1 cellular context compared by ENCODE assay signal in the genomic region with DNA sequence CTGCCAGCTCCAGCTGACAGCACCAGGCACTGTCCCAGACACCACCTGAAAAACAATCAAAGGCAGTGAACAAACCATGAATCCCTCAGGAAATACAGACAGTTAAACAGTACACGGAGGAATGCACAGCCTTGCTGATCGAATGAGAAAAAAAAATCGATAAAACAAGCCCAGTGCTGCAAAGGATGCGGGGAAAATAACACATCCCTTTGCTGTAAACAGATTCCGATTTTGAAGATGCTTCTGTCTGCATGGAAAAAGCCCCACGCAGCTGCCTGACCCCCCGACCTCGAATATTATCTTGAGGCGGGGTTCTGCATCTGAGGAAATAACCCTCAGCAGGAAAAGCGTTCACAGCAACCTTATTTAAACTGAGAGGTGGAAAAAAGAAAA.
TF ChIP-seq lines count a peak whose summit lies in the region.

No MANE protein-coding gene starts in this region.

TF ChIP-seq in HepG2, 621 proteins besides CTCF, POLR2A, EP300 and RAD21 (continues in another document):
- TF ChIP-seq, protein P1, sequence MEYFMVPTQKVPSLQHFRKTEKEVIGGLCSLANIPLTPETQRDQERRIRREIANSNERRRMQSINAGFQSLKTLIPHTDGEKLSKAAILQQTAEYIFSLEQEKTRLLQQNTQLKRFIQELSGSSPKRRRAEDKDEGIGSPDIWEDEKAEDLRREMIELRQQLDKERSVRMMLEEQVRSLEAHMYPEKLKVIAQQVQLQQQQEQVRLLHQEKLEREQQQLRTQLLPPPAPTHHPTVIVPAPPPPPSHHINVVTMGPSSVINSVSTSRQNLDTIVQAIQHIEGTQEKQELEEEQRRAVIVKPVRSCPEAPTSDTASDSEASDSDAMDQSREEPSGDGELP (IDR thresholded peaks at IDR 0.05; ENCODE audit: borderline replicate concordance, low read depth) = no peak
- TF ChIP-seq ZNF234 (CRISPR knock-in tag; conservative IDR thresholded peaks at IDR 0.05) = no peak
- no peak for TF ChIP-seq NFE2L2 (IDR thresholded peaks at IDR 0.05; ENCODE audit: low read length)
- TF ChIP-seq, protein P2, sequence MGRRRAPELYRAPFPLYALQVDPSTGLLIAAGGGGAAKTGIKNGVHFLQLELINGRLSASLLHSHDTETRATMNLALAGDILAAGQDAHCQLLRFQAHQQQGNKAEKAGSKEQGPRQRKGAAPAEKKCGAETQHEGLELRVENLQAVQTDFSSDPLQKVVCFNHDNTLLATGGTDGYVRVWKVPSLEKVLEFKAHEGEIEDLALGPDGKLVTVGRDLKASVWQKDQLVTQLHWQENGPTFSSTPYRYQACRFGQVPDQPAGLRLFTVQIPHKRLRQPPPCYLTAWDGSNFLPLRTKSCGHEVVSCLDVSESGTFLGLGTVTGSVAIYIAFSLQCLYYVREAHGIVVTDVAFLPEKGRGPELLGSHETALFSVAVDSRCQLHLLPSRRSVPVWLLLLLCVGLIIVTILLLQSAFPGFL (CRISPR knock-in tag; IDR thresholded peaks at IDR 0.05) = no peak
- no peak for TF ChIP-seq ZBTB7A (CRISPR knock-in tag; IDR thresholded peaks at IDR 0.05)
- TF ChIP-seq HDAC6 (IDR thresholded peaks at IDR 0.05; ENCODE audit: low read depth, low read length) = no peak
- no peak for TF ChIP-seq MEIS2 (CRISPR knock-in tag; IDR thresholded peaks at IDR 0.05)
- no peak for TF ChIP-seq TGIF2 (CRISPR knock-in tag; IDR thresholded peaks at IDR 0.05)
- TF ChIP-seq, protein P3, sequence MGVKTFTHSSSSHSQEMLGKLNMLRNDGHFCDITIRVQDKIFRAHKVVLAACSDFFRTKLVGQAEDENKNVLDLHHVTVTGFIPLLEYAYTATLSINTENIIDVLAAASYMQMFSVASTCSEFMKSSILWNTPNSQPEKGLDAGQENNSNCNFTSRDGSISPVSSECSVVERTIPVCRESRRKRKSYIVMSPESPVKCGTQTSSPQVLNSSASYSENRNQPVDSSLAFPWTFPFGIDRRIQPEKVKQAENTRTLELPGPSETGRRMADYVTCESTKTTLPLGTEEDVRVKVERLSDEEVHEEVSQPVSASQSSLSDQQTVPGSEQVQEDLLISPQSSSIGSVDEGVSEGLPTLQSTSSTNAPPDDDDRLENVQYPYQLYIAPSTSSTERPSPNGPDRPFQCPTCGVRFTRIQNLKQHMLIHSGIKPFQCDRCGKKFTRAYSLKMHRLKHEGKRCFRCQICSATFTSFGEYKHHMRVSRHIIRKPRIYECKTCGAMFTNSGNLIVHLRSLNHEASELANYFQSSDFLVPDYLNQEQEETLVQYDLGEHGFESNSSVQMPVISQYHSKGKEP (CRISPR knock-in tag; IDR thresholded peaks at IDR 0.05) = no peak
- TF ChIP-seq, protein P4, sequence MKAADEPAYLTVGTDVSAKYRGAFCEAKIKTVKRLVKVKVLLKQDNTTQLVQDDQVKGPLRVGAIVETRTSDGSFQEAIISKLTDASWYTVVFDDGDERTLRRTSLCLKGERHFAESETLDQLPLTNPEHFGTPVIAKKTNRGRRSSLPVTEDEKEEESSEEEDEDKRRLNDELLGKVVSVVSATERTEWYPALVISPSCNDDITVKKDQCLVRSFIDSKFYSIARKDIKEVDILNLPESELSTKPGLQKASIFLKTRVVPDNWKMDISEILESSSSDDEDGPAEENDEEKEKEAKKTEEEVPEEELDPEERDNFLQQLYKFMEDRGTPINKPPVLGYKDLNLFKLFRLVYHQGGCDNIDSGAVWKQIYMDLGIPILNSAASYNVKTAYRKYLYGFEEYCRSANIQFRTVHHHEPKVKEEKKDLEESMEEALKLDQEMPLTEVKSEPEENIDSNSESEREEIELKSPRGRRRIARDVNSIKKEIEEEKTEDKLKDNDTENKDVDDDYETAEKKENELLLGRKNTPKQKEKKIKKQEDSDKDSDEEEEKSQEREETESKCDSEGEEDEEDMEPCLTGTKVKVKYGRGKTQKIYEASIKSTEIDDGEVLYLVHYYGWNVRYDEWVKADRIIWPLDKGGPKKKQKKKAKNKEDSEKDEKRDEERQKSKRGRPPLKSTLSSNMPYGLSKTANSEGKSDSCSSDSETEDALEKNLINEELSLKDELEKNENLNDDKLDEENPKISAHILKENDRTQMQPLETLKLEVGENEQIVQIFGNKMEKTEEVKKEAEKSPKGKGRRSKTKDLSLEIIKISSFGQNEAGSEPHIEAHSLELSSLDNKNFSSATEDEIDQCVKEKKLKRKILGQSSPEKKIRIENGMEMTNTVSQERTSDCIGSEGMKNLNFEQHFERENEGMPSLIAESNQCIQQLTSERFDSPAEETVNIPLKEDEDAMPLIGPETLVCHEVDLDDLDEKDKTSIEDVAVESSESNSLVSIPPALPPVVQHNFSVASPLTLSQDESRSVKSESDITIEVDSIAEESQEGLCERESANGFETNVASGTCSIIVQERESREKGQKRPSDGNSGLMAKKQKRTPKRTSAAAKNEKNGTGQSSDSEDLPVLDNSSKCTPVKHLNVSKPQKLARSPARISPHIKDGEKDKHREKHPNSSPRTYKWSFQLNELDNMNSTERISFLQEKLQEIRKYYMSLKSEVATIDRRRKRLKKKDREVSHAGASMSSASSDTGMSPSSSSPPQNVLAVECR (CRISPR knock-in tag; IDR thresholded peaks at IDR 0.05; ENCODE audit: borderline replicate concordance) = no peak
- no peak for TF ChIP-seq ZNF367 (CRISPR knock-in tag; IDR thresholded peaks at IDR 0.05; ENCODE audit: borderline replicate concordance)
- no peak for TF ChIP-seq FOSL1 (CRISPR knock-in tag; IDR thresholded peaks at IDR 0.05; ENCODE audit: borderline replicate concordance)
- no peak for TF ChIP-seq PHF8 (CRISPR knock-in tag; IDR thresholded peaks at IDR 0.05)
- TF ChIP-seq PHF20 (CRISPR knock-in tag; IDR thresholded peaks at IDR 0.05) = no peak
- peak; percentile 57; the same call in 1 of the 2 replicates for TF ChIP-seq ONECUT2 (CRISPR knock-in tag; IDR thresholded peaks at IDR 0.05)
- no peak for TF ChIP-seq CC2D1A (CRISPR knock-in tag; IDR thresholded peaks at IDR 0.05)
- TF ChIP-seq, protein P5, sequence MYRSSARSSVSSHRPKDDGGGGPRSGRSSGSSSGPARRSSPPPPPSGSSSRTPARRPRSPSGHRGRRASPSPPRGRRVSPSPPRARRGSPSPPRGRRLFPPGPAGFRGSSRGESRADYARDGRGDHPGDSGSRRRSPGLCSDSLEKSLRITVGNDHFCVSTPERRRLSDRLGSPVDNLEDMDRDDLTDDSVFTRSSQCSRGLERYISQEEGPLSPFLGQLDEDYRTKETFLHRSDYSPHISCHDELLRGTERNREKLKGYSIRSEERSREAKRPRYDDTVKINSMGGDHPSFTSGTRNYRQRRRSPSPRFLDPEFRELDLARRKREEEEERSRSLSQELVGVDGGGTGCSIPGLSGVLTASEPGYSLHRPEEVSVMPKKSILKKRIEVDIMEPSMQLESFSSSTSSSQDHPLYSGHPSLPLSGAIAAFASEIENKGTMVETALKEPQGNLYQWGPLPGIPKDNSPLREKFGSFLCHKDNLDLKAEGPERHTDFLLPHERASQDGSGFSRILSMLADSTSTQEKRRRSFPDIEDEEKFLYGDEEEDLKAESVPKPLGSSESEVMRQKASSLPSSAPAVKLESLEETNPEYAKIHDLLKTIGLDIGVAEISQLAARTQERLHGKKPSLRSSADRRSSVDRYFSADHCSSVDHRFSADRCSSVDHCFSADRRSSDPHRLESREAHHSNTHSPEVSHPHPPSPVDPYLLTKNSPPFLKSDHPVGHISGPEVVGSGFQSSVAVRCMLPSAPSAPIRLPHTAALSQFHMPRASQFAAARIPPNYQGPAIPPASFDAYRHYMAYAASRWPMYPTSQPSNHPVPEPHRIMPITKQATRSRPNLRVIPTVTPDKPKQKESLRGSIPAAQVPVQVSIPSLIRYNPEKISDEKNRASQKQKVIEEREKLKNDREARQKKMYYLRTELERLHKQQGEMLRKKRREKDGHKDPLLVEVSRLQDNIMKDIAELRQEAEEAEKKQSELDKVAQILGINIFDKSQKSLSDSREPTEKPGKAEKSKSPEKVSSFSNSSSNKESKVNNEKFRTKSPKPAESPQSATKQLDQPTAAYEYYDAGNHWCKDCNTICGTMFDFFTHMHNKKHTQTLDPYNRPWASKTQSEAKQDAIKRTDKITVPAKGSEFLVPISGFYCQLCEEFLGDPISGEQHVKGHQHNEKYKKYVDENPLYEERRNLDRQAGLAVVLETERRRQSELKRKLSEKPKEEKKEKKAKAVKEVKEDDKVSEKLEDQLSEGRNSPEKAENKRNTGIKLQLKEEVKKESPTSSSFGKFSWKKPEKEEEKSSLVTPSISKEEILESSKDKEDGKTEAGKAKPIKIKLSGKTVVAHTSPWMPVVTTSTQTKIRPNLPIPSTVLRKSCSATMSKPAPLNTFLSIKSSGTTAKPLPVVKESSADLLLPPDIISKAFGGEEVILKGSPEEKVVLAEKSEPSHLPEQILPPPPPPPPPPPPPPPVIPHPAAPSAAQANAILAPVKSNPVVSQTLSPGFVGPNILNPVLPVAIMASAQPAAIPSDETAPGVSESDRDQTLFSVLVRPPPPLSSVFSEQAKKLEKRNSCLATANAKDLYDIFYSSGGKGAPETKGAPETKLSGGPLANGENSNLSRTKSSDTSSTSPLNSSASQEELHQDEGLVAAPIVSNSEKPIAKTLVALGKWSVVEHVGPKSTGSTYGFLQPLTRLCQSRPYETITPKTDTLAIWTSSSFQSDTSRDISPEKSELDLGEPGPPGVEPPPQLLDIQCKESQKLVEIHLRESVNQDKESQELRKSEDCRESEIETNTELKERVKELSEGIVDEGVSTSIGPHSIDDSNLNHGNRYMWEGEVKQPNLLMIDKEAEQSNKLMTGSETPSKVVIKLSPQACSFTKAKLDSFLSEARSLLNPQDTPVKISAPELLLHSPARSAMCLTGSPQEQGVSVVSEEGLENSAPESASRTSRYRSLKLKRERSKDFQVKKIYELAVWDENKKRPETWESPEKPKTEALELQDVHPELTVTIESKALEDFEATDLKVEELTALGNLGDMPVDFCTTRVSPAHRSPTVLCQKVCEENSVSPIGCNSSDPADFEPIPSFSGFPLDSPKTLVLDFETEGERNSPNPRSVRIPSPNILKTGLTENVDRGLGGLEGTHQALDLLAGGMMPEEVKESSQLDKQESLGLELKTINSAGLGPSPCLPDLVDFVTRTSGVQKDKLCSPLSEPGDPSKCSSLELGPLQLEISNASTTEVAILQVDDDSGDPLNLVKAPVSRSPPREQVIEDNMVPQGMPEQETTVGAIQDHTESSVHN (CRISPR knock-in tag; IDR thresholded peaks at IDR 0.05) = no peak
- no peak for TF ChIP-seq EZH2 (conservative IDR thresholded peaks at IDR 0.05; ENCODE audit: low read depth, low read length)
- TF ChIP-seq KLF12 (CRISPR knock-in tag; IDR thresholded peaks at IDR 0.05; ENCODE audit: borderline replicate concordance) = no peak
- TF ChIP-seq, protein P6, sequence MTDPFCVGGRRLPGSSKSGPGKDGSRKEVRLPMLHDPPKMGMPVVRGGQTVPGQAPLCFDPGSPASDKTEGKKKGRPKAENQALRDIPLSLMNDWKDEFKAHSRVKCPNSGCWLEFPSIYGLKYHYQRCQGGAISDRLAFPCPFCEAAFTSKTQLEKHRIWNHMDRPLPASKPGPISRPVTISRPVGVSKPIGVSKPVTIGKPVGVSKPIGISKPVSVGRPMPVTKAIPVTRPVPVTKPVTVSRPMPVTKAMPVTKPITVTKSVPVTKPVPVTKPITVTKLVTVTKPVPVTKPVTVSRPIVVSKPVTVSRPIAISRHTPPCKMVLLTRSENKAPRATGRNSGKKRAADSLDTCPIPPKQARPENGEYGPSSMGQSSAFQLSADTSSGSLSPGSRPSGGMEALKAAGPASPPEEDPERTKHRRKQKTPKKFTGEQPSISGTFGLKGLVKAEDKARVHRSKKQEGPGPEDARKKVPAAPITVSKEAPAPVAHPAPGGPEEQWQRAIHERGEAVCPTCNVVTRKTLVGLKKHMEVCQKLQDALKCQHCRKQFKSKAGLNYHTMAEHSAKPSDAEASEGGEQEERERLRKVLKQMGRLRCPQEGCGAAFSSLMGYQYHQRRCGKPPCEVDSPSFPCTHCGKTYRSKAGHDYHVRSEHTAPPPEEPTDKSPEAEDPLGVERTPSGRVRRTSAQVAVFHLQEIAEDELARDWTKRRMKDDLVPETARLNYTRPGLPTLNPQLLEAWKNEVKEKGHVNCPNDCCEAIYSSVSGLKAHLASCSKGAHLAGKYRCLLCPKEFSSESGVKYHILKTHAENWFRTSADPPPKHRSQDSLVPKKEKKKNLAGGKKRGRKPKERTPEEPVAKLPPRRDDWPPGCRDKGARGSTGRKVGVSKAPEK (CRISPR knock-in tag; IDR thresholded peaks at IDR 0.05; ENCODE audit: borderline replicate concordance) = no peak
- TF ChIP-seq HNF4A (CRISPR knock-in tag; IDR thresholded peaks at IDR 0.05) = no peak
- TF ChIP-seq ZKSCAN5 (CRISPR knock-in tag; IDR thresholded peaks at IDR 0.05) = no peak
- TF ChIP-seq, protein P7, sequence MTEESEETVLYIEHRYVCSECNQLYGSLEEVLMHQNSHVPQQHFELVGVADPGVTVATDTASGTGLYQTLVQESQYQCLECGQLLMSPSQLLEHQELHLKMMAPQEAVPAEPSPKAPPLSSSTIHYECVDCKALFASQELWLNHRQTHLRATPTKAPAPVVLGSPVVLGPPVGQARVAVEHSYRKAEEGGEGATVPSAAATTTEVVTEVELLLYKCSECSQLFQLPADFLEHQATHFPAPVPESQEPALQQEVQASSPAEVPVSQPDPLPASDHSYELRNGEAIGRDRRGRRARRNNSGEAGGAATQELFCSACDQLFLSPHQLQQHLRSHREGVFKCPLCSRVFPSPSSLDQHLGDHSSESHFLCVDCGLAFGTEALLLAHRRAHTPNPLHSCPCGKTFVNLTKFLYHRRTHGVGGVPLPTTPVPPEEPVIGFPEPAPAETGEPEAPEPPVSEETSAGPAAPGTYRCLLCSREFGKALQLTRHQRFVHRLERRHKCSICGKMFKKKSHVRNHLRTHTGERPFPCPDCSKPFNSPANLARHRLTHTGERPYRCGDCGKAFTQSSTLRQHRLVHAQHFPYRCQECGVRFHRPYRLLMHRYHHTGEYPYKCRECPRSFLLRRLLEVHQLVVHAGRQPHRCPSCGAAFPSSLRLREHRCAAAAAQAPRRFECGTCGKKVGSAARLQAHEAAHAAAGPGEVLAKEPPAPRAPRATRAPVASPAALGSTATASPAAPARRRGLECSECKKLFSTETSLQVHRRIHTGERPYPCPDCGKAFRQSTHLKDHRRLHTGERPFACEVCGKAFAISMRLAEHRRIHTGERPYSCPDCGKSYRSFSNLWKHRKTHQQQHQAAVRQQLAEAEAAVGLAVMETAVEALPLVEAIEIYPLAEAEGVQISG (CRISPR knock-in tag; IDR thresholded peaks at IDR 0.05) = no peak
- TF ChIP-seq KLF9 (CRISPR knock-in tag; IDR thresholded peaks at IDR 0.05; ENCODE audit: low read depth) = no peak
- TF ChIP-seq, protein P8, sequence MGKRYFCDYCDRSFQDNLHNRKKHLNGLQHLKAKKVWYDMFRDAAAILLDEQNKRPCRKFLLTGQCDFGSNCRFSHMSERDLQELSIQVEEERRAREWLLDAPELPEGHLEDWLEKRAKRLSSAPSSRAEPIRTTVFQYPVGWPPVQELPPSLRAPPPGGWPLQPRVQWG (CRISPR knock-in tag; IDR thresholded peaks at IDR 0.05; ENCODE audit: borderline replicate concordance, low read depth) = no peak
- no peak for TF ChIP-seq ATRX (CRISPR knock-in tag; IDR thresholded peaks at IDR 0.05; ENCODE audit: borderline replicate concordance)
- TF ChIP-seq KAT2B (IDR thresholded peaks at IDR 0.05; ENCODE audit: borderline replicate concordance, low read depth, low read length) = peak; percentile 70; the same call in 1 of the 2 replicates
- TF ChIP-seq, protein P9, sequence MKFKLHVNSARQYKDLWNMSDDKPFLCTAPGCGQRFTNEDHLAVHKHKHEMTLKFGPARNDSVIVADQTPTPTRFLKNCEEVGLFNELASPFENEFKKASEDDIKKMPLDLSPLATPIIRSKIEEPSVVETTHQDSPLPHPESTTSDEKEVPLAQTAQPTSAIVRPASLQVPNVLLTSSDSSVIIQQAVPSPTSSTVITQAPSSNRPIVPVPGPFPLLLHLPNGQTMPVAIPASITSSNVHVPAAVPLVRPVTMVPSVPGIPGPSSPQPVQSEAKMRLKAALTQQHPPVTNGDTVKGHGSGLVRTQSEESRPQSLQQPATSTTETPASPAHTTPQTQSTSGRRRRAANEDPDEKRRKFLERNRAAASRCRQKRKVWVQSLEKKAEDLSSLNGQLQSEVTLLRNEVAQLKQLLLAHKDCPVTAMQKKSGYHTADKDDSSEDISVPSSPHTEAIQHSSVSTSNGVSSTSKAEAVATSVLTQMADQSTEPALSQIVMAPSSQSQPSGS (CRISPR knock-in tag; IDR thresholded peaks at IDR 0.05) = no peak
- TF ChIP-seq POGZ (CRISPR knock-in tag; IDR thresholded peaks at IDR 0.05) = peak; percentile 18; the same call in 1 of the 2 replicates
- TF ChIP-seq KDM5B (CRISPR knock-in tag; IDR thresholded peaks at IDR 0.05; ENCODE audit: borderline replicate concordance) = peak; percentile 9; the same call in 1 of the 2 replicates
